ENCODE assay signal across 7 cellular contexts in the genomic region with DNA sequence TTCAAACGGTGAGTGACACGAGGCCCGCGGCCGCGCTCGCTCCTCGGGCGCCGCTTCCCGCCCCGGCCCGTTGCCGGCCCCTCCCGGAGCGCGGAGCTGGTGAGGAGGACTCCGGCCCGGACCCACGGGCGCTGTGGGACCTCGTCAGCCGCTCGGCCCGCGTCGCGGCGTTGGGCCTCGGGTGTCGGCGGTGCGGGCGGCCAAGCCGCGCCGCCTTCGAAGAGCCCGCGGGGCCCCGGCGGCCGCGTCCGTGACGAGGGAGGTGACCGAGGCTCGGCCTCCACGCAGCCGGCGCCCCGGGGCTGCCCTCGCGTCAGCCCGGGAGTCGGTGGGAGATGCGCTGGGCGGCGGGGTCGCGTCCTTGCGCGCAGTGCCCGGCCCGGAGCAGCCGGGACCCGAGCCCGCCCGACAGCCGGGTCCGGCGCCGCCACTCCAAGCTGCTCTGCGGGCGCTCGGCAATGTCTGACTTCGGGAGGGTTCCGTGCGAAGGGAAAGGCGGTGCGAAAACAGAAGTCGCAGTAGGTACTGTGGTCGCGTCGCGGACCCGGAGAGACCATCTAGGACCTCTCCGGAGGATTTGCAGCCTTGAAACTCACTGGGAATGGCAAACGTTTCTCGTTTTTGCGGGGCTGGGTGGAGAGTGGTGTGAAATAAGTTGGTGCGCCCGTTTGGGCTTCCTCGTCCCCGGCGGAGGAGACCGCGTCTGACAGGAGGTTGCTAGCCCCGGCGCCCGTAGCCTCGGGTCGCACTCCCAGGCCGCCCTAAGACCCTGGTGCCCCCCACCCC. TPM values are rescaled to one million over a fixed set of nuclear protein-coding genes. Genes with fewer than 3 reads are reported as not detected.
DNase-seq lines count a peak whose midpoint lies in the region; ATAC-seq and TF ChIP-seq lines count a peak whose summit lies in the region.

No MANE protein-coding gene starts in this region.

- 0% methylated on average over 81 to 104 of the region's 104 CpGs for WGBS in adipose tissue, 3 donors
- WGBS in right cardiac atrium = under 1% methylated on average over 104 of the region's 104 CpGs
- WGBS in sigmoid colon, 2 donors = 0% methylated on average over 104 of the region's 104 CpGs

- H3K27ac ChIP-seq in SJSA1 (peak overlapping the region; percentile 78), adipose tissue (ENCODE audit: low read depth, low read length) (peak overlapping the region; percentile 78), right cardiac atrium (ENCODE audit: low read length) (peak overlapping the region; percentile 100), sigmoid colon (peak overlapping the region; percentile 92 to 99 (median 96))

- TF ChIP-seq EP300 in sigmoid colon (IDR thresholded peaks at IDR 0.05) = no peak

- intact Hi-C loops in right cardiac atrium (cut with DNase I) (loop anchor here in 1 of 4 donors (5.0 kb wide), 1 partner anchor 39 kb away; no protein-coding TSS in a partner anchor), sigmoid colon (cut with DNase I) (loop anchor here (2.0 kb wide), 3 partner anchors 38 to 232 kb away; partner anchors contain the start of gene DDI2)

- H3K36me3 ChIP-seq in SJSA1 = peaks cover 10% of the 10 kb centered on the region
- H3K36me3 ChIP-seq in sigmoid colon = no peaks in the 10 kb centered on the region

- TF ChIP-seq CTCF in sigmoid colon (IDR thresholded peaks at IDR 0.05) = no peak

- peaks cover 31% of the 10 kb centered on the region for H3K4me1 ChIP-seq in SJSA1 (replicated peaks)
- peaks cover 4% of the 10 kb centered on the region for H3K4me1 ChIP-seq in right cardiac atrium (ENCODE audit: control insufficient read depth, insufficient read depth, low read length)
- peaks cover 0 to 56% (median 49%) of the 10 kb centered on the region in 4 donors for H3K4me1 ChIP-seq in sigmoid colon

- DNase-seq in SJSA1 (ENCODE audit: low read depth in 1 of 2, low spot score in 2 of 2) (peak in 1 of 2 experiments; percentile 58), right cardiac atrium (peak in 2 of 3 donors; percentile 26 to 79), sigmoid colon (peak; percentile 73), A172 (ENCODE audit: low spot score) (no peak)

- H3K9me3 ChIP-seq in SJSA1 (replicated peaks) (no peaks in the 10 kb centered on the region), right cardiac atrium (ENCODE audit: control insufficient read depth, low read length) (no peaks in the 10 kb centered on the region), sigmoid colon (no peaks in the 10 kb centered on the region)

- no peak for TF ChIP-seq POLR2A in sigmoid colon (IDR thresholded peaks at IDR 0.05)

- ATAC-seq in GM18907 (IDR thresholded peaks at IDR 0.05; ENCODE audit: unreplicated experiment) (peak; percentile 19), HG03039 (IDR thresholded peaks at IDR 0.05; ENCODE audit: unreplicated experiment) (peak; percentile 7), right cardiac atrium (peak; percentile 3 to 8)

- H3K27me3 ChIP-seq in SJSA1 (replicated peaks) = no peaks in the 10 kb centered on the region
- H3K27me3 ChIP-seq in right cardiac atrium (ENCODE audit: control insufficient read depth, insufficient read depth) = no peaks in the 10 kb centered on the region
- no peaks in the 10 kb centered on the region for H3K27me3 ChIP-seq in sigmoid colon

- H3K4me3 ChIP-seq in SJSA1 (peak overlapping the region; percentile 99), right cardiac atrium (ENCODE audit: low read length) (peak overlapping the region; percentile 100), sigmoid colon (peak overlapping the region; percentile 78 to 95 (median 83))

RNA-seq across cellular contexts. Expression of gene SPEN, which starts 0.8 kb away (rescaled TPM):
- 5.0 and 17.5 TPM in 2 replicates for total RNA-seq in SJSA1 (2014; rRNA removed; shearing (Covaris generic))
- 10 to 100 TPM; 15.7 to 28.8 (median 20.2) TPM for polyA plus RNA-seq in adipose tissue
- 10 to 100 TPM; 25.9 to 34.2 (median 31.9) TPM for total RNA-seq in right cardiac atrium
- polyA plus RNA-seq in right cardiac atrium = 15.2 TPM
- 10 to 100 TPM; 20.4 to 38.5 (median 22.6) TPM for total RNA-seq in sigmoid colon
- polyA plus RNA-seq in sigmoid colon = 10 to 100 TPM in 1 of 3 donors, 1 to 10 TPM in 2; 7.4 to 28.3 (median 9.0) TPM
- 6.9 and 15.8 TPM in 2 replicates for total RNA-seq in A172 (2014; rRNA removed; shearing (Covaris generic))

RNA-seq across cellular contexts. Expression of gene UQCRHL, which starts 40.9 kb away (rescaled TPM):
- 2.1 and 4.6 TPM in 2 replicates for total RNA-seq in SJSA1 (2014; rRNA removed; shearing (Covaris generic))
- polyA plus RNA-seq in adipose tissue (1 to 10 TPM; 1.2 to 3.4 (median 2.6) TPM), right cardiac atrium (11.7 TPM), sigmoid colon (1 to 10 TPM; 3.6 to 4.6 (median 4.0) TPM)
- total RNA-seq in right cardiac atrium (1 to 10 TPM; 3.3 to 4.0 (median 3.5) TPM), sigmoid colon (1 to 10 TPM in 2 of 4 donors, under 1 TPM in 2; 0.54 to 2.2 (median 1.3) TPM)
- 0.84 and 1.5 TPM in 2 replicates for total RNA-seq in A172 (2014; rRNA removed; shearing (Covaris generic))
